In genomic region chr10:83917519-83918506, GRCh38 we compare ENCODE assay signal across 8 cellular contexts.
DNase-seq lines count a peak whose midpoint lies in the region; ATAC-seq and TF ChIP-seq lines count a peak whose summit lies in the region.

No MANE protein-coding gene starts in this region.

- no peaks in the 10 kb centered on the region for H3K9me3 ChIP-seq in thyroid gland
- H3K9me3 ChIP-seq in vagina = no peaks in the 10 kb centered on the region

- H3K27me3 ChIP-seq in GM06990 (replicated peaks; ENCODE audit: control insufficient read depth, insufficient read depth, low read length) (no peaks in the 10 kb centered on the region), thyroid gland (no peaks in the 10 kb centered on the region), vagina (no peaks in the 10 kb centered on the region)

- H3K27ac ChIP-seq in thyroid gland = no peak overlapping the region
- no peak overlapping the region for H3K27ac ChIP-seq in vagina

- peak; percentile 79 for ATAC-seq in GM21390 (IDR thresholded peaks at IDR 0.05; ENCODE audit: unreplicated experiment)
- ATAC-seq in HG03521 (IDR thresholded peaks at IDR 0.05; ENCODE audit: unreplicated experiment) = peak; percentile 67

- no peaks in the 10 kb centered on the region for H3K36me3 ChIP-seq in GM06990 (ENCODE audit: control insufficient read depth, insufficient read depth, low read length)
- H3K36me3 ChIP-seq in thyroid gland = no peaks in the 10 kb centered on the region
- H3K36me3 ChIP-seq in vagina = no peaks in the 10 kb centered on the region

- peak; percentile 53 for TF ChIP-seq CTCF in GM06990 (IDR thresholded peaks at IDR 0.05; ENCODE audit: insufficient read depth, low read length, poor library complexity, severe bottlenecking)
- peak; percentile 16 for TF ChIP-seq CTCF in epithelial cell of esophagus (IDR thresholded peaks at IDR 0.05; ENCODE audit: insufficient read depth, low read depth, low read length, missing control alignments)
- TF ChIP-seq CTCF in thyroid gland (IDR thresholded peaks at IDR 0.05) = peak in 2 of 6 experiments; percentile 25 to 39
- TF ChIP-seq CTCF in vagina (IDR thresholded peaks at IDR 0.05) = no peak

- 43% methylated on average over 17 of the region's 17 CpGs for WGBS in thyroid gland, 2 donors

- intact Hi-C loops in thyroid gland (cut with DNase I) = no loop called here
- intact Hi-C loops in vagina (cut with DNase I) = no loop called here

- H3K4me1 ChIP-seq in thyroid gland = no peaks in the 10 kb centered on the region
- no peaks in the 10 kb centered on the region for H3K4me1 ChIP-seq in vagina

- peak; percentile 16 for DNase-seq in GM06990 (ENCODE audit: extremely low read depth, insufficient read length)
- peak; percentile 6 for DNase-seq in epithelial cell of esophagus (ENCODE audit: low read depth)
- DNase-seq in thyroid gland = peak; percentile 23 to 30
- DNase-seq in vagina (ENCODE audit: extremely low spot score in 2 of 2) = no peak
- DNase-seq in HuH-7 (ENCODE audit: low spot score) = no peak
- no peak for DNase-seq in NCI-H1105 (lab: John Stamatoyannopoulos, UW)

- TF ChIP-seq POLR2A in thyroid gland (IDR thresholded peaks at IDR 0.05) = no peak
- TF ChIP-seq POLR2A in vagina (IDR thresholded peaks at IDR 0.05) = no peak

- H3K4me3 ChIP-seq in GM06990 (replicated peaks; ENCODE audit: low read depth, low read length) (no peak overlapping the region), epithelial cell of esophagus (ENCODE audit: low read length) (no peak overlapping the region), thyroid gland (replicated peaks in 1 of 3) (no peak overlapping the region), vagina (no peak overlapping the region)

Comparison
In these comparisons a context has a peak if more than half of its experiments do, and no peak if none do; other contexts are left out.
1. DNase-seq: peak in GM06990 (single experiment), epithelial cell of esophagus (single experiment) and thyroid gland (2 of 2); none in vagina (0 of 2), HuH-7 (single experiment) and NCI-H1105 (single experiment).
2. CTCF ChIP-seq: peak in GM06990 (single experiment) and epithelial cell of esophagus (single experiment); none in vagina (0 of 3).